Comparison of ENCODE assay signal across 9 cellular contexts in genomic region chr17:28357901-28358197, GRCh38. TPM values are rescaled to one million over a fixed set of nuclear protein-coding genes. Genes with fewer than 3 reads are reported as not detected.
A peak's percentile ranks its signal among the peaks of the same experiment; 100 is the strongest.
DNase-seq lines count a peak whose midpoint lies in the region; ATAC-seq and TF ChIP-seq lines count a peak whose summit lies in the region.
"Had no signal": no experiment of that assay in that cellular context is flagged by ENCODE, and none has a peak within 500 bp of the region (broad histone marks: within the 10 kb centered on the region; RNA-seq: fewer than 3 reads in every experiment).

No MANE protein-coding gene starts in this region.

- H3K9me3 ChIP-seq in ascending aorta = no peaks in the 10 kb centered on the region
- no peaks in the 10 kb centered on the region for H3K9me3 ChIP-seq in right lobe of liver
- H3K9me3 ChIP-seq in tibial artery = no peaks in the 10 kb centered on the region

- no peaks in the 10 kb centered on the region for H3K9me3 Mint-ChIP-seq in activated T-cell treated with anti-CD3 and anti-CD28 coated beads, Interleukin-2, amount 50 U/mL, for 72 hours

- ATAC-seq in activated T-cell treated with anti-CD3 and anti-CD28 coated beads, Interleukin-2, amount 50 U/mL, for 72 hours (replicated peaks in 1 of 2) = no peak
- ATAC-seq in right lobe of liver = no peak
- ATAC-seq in HG02623 (IDR thresholded peaks at IDR 0.05; ENCODE audit: unreplicated experiment) = no peak
- no peak for ATAC-seq in left colon

- H3K4me1 ChIP-seq in ascending aorta (peaks cover 3 to 17% of the 10 kb centered on the region in 2 donors), right lobe of liver (peaks cover 0 to 19% (median 8%) of the 10 kb centered on the region in 4 donors), tibial artery (peaks cover 0 to 32% (median 25%) of the 10 kb centered on the region in 4 donors)

- TF ChIP-seq CTCF in ascending aorta (IDR thresholded peaks at IDR 0.05) = no peak
- TF ChIP-seq CTCF in right lobe of liver (IDR thresholded peaks at IDR 0.05) = no peak
- TF ChIP-seq CTCF in tibial artery (IDR thresholded peaks at IDR 0.05) = no peak

- H3K4me3 Mint-ChIP-seq in activated T-cell treated with anti-CD3 and anti-CD28 coated beads, Interleukin-2, amount 50 U/mL, for 72 hours = peak overlapping the region; percentile 97 to 99

- H3K27me3 Mint-ChIP-seq in activated T-cell treated with anti-CD3 and anti-CD28 coated beads, Interleukin-2, amount 50 U/mL, for 72 hours (ENCODE audit: low read depth) = no peaks in the 10 kb centered on the region

- H3K27me3 ChIP-seq in ascending aorta (no peaks in the 10 kb centered on the region), right lobe of liver (no peaks in the 10 kb centered on the region), tibial artery (no peaks in the 10 kb centered on the region)

- DNase-seq in activated T-cell treated with anti-CD3 and anti-CD28 coated beads, Interleukin-2, amount 50 U/mL, for 72 hours = no peak
- no peak for DNase-seq in activated T-cell treated with anti-CD3 and anti-CD28 coated beads, Interleukin-2, amount 50 U/mL, for 48 hours
- no peak for DNase-seq in ascending aorta (ENCODE audit: low spot score in 2 of 2)
- no peak for DNase-seq in right lobe of liver
- DNase-seq in tibial artery = no peak
- DNase-seq in stimulated activated CD4-positive, alpha-beta T cell treated with anti-CD3 and anti-CD28 coated beads, Interleukin-2, amount 100 ng/mL, for 48 hours = no peak
- DNase-seq in left colon = no peak

- intact Hi-C loops in ascending aorta (cut with DNase I) = loop anchor here (1.0 to 5.0 kb wide), 3 partner anchors 23 to 316 kb away; partner anchors contain the start of genes IFT20, NLK, TMEM97 and TNFAIP1
- intact Hi-C loops in right lobe of liver (cut with DNase I) = no loop called here
- intact Hi-C loops in tibial artery (cut with DNase I; ENCODE audit: low total_unique reads) = no loop called here
- intact Hi-C loops in left colon (cut with DNase I, micrococcal nuclease) = no loop called here

- H3K27ac Mint-ChIP-seq in activated T-cell treated with anti-CD3 and anti-CD28 coated beads, Interleukin-2, amount 50 U/mL, for 72 hours = peak overlapping the region; percentile 100

- peaks cover 49 to 64% of the 10 kb centered on the region in 2 donors for H3K36me3 ChIP-seq in ascending aorta
- H3K36me3 ChIP-seq in right lobe of liver = peaks cover 0 to 61% (median 24%) of the 10 kb centered on the region in 4 donors
- H3K36me3 ChIP-seq in tibial artery = peaks cover 53 to 67% (median 58%) of the 10 kb centered on the region in 3 donors

- peaks cover 24% of the 10 kb centered on the region for H3K4me1 Mint-ChIP-seq in activated T-cell treated with anti-CD3 and anti-CD28 coated beads, Interleukin-2, amount 50 U/mL, for 72 hours (ENCODE audit: low read depth)

- peaks cover 4% of the 10 kb centered on the region in 2 donors for H3K36me3 Mint-ChIP-seq in activated T-cell treated with anti-CD3 and anti-CD28 coated beads, Interleukin-2, amount 50 U/mL, for 72 hours (ENCODE audit: insufficient read depth in 2 of 2)

- TF ChIP-seq POLR2A in right lobe of liver (IDR thresholded peaks at IDR 0.05) = no peak

- WGBS in right lobe of liver (ENCODE audit: insufficient coverage, low coverage, low lambda C conversion rate, missing lambda C conversion rate) = 2% methylated on average over 4 of the region's 4 CpGs

- H3K27ac ChIP-seq in ascending aorta (peak overlapping the region; percentile 92 to 95), right lobe of liver (peak overlapping the region; percentile 45 to 89 (median 84)), tibial artery (peak overlapping the region; percentile 82 to 93)

- peak overlapping the region; percentile 93 to 99 for H3K4me3 ChIP-seq in ascending aorta
- peak overlapping the region; percentile 81 to 98 (median 90) for H3K4me3 ChIP-seq in right lobe of liver
- H3K4me3 ChIP-seq in tibial artery = peak overlapping the region; percentile 69 to 87

RNA-seq across cellular contexts. Expression of gene POLDIP2, which starts 0.5 kb away (rescaled TPM):
- 10 to 100 TPM; 78.2 to 91.2 TPM for total RNA-seq in activated T-cell treated with anti-CD3 and anti-CD28 coated beads, Interleukin-2, amount 50 U/mL, for 72 hours
- total RNA-seq in ascending aorta (82.2 TPM), right lobe of liver (100 to 1,000 TPM in 5 of 6 experiments, 10 to 100 TPM in 1; 92.5 to 156 (median 130) TPM), left colon (10 to 100 TPM; 80.6 to 82.5 TPM)

RNA-seq across cellular contexts. Expression of gene SEBOX, which starts 7.2 kb away (rescaled TPM):
- total RNA-seq in activated T-cell treated with anti-CD3 and anti-CD28 coated beads, Interleukin-2, amount 50 U/mL, for 72 hours = not detected
- total RNA-seq in ascending aorta (not detected), right lobe of liver (not detected), left colon (not detected)
- total RNA-seq: NCI-H460 had no signal

RNA-seq across cellular contexts. Expression of gene VTN, which starts 12.3 kb away (rescaled TPM):
- under 1 TPM; 0.19 to 0.30 TPM for total RNA-seq in activated T-cell treated with anti-CD3 and anti-CD28 coated beads, Interleukin-2, amount 50 U/mL, for 72 hours
- total RNA-seq in ascending aorta (7.5 TPM), right lobe of liver (1,000 to 10,000 TPM; 2,747 to 3,771 (median 3,031) TPM), left colon (under 1 TPM in 1 of 2 donors, not detected in 1; 0.11 TPM)

RNA-seq across cellular contexts. Expression of gene SARM1, which starts 13.6 kb away (rescaled TPM):
- 10 to 100 TPM; 22.4 to 24.3 TPM for total RNA-seq in activated T-cell treated with anti-CD3 and anti-CD28 coated beads, Interleukin-2, amount 50 U/mL, for 72 hours
- 121 TPM for total RNA-seq in ascending aorta
- 1 to 10 TPM; 2.8 to 5.1 (median 3.9) TPM for total RNA-seq in right lobe of liver
- 10 to 100 TPM; 11.7 to 12.7 TPM for total RNA-seq in left colon

RNA-seq across cellular contexts. Expression of gene TNFAIP1, which starts 22.3 kb away (rescaled TPM):
- 10 to 100 TPM; 20.9 to 22.1 TPM for total RNA-seq in activated T-cell treated with anti-CD3 and anti-CD28 coated beads, Interleukin-2, amount 50 U/mL, for 72 hours
- 66.4 TPM for total RNA-seq in ascending aorta
- 10 to 100 TPM; 32.3 to 87.6 (median 38.2) TPM for total RNA-seq in right lobe of liver
- 10 to 100 TPM; 34.6 to 38.2 TPM for total RNA-seq in left colon

Comparison
In these comparisons a context has a peak if more than half of its experiments do, and no peak if none do; other contexts are left out.
1. RNA of gene VTN, which starts 12.3 kb away (total RNA-seq): 2,747 to 3,771 TPM in right lobe of liver; 7.5 TPM in ascending aorta (single experiment), 0.11 TPM in left colon and 0.19 to 0.30 TPM in activated T-cell treated with anti-CD3 and anti-CD28 coated beads, Interleukin-2, amount 50 U/mL, for 72 hours; every median in the first group is over 100 times any median in the second.
2. Peak in every context shown above with its lines, with median percentiles within 50 percentile points of each other: H3K27ac ChIP-seq and H3K4me3 ChIP-seq.